ENCODE assay signal across 11 cellular contexts in the genomic region with DNA sequence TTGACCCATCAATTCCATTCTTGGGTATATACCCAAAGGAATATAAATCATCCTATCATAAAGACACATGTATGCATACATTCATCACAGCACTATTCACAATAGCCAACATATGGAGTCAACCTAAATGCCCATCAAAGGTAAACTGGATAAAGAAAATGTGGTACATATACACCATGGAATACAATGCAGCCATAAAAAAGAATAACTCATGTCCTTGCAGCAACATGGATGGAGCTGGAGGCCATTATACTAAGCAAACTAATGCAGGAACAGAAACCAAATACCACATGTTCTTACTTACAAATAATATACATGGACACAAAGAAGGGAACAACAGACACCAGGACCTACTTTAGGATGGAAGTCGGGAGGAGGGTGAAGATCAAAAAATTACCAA.
"Had no signal": no experiment of that assay in that cellular context is flagged by ENCODE, and none has a peak within 500 bp of the region (broad histone marks: within the 10 kb centered on the region; RNA-seq: fewer than 3 reads in every experiment).

No MANE protein-coding gene starts in this region.

- ATAC-seq: GM23338, HCT116 had no signal

- FAIRE-seq: H1, H54 had no signal

- H3K27ac ChIP-seq: GM23248 had no signal

- H3K9ac ChIP-seq: GM23248 had no signal

- H3K4me3 ChIP-seq: GM23248, GM23338, HAP-1 had no signal

- H2AFZ ChIP-seq: GM23248, GM23338 had no signal

- H3K4me1 ChIP-seq: HAP-1 had no signal

- DNase-seq: GM23248, GOT3, H7, H9, HCEC 1CT, HFFc6 had no signal

- H3K36me3 ChIP-seq: HAP-1 had no signal

- H3K9me3 ChIP-seq: HAP-1 had no signal

- H3K4me2 ChIP-seq: GM23338 had no signal
